ENCODE assay signal across 25 cellular contexts in the genomic region with DNA sequence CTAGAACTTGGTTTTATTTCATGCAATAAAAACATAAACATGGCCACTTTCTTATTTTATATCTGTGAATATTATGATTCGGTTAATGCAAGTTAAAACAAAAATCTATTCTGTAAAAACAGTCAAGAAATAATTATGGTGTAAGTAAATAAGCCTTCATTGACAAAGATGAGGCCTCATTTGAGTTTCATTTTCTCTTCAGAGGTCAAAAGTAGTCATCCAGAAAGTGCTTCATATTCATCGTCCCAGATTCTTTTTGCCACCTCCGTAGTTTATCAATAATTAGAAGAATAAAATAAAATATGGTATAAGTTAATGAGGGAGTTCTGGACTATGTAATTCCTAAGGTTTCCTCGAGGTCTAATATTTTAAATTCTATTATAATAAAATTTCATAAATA. TPM values are rescaled to one million over a fixed set of nuclear protein-coding genes. Genes with fewer than 3 reads are reported as not detected.
A peak's percentile ranks its signal among the peaks of the same experiment; 100 is the strongest.
DNase-seq lines count a peak whose midpoint lies in the region; ATAC-seq lines count a peak whose summit lies in the region.
"Had no signal": no experiment of that assay in that cellular context is flagged by ENCODE, and none has a peak within 500 bp of the region (broad histone marks: within the 10 kb centered on the region; RNA-seq: fewer than 3 reads in every experiment).

No MANE protein-coding gene starts in this region.

- H3K4me3 Mint-ChIP-seq in CD4-positive, CD25-positive, alpha-beta regulatory T cell: peak overlapping the region in 1 of 4 donors; percentile 44
- H3K4me3 Mint-ChIP-seq in T-helper 2 cell treated with Interferon-gamma antibody and Interleukin-4, amounts not matched to agents 5 μg/mL and 100 μg/mL, for 36 hours: no peak overlapping the region
- H3K4me3 Mint-ChIP-seq: central memory CD8-positive, alpha-beta T cell had no signal

- no peaks in the 10 kb centered on the region for H3K27me3 Mint-ChIP-seq in CD4-positive, CD25-positive, alpha-beta regulatory T cell
- no peaks in the 10 kb centered on the region for H3K27me3 Mint-ChIP-seq in T-helper 2 cell treated with Interferon-gamma antibody and Interleukin-4, amounts not matched to agents 5 μg/mL and 100 μg/mL, for 36 hours (ENCODE audit: low read depth)
- H3K27me3 Mint-ChIP-seq: central memory CD8-positive, alpha-beta T cell had no signal

- DNase-seq in CD4-positive, CD25-positive, alpha-beta regulatory T cell: peak in 1 of 3 donors; percentile 52
- DNase-seq in T-helper 2 cell treated with Interferon-gamma antibody and Interleukin-4, amounts not matched to agents 5 μg/mL and 100 μg/mL, for 36 hours (ENCODE audit: low spot score): no peak
- no peak for DNase-seq in NCI-H748 (lab: John Stamatoyannopoulos, UW; ENCODE audit: unreplicated experiment)
- DNase-seq in SIG-M5 treated with dmso at 0.1 percent for 504 hours (lab: John Stamatoyannopoulos, UW; ENCODE audit: unreplicated experiment): no peak
- DNase-seq: activated CD4-positive, alpha-beta T cell treated with anti-CD3 and anti-CD28 coated beads for 4 hours; activated naive CD4-positive, alpha-beta T cell treated with Interleukin-2 at 50 U/mL for 16 hours; aorta; erythroblast; foreskin melanocyte; Karpas-422; NCI-H1105 treated with DMSO at 0.1 percent for 48 hours; NCI-H524; stimulated activated CD4-positive, alpha-beta T cell treated with anti-CD3 and anti-CD28 coated beads, Interleukin-12 subunit alpha, Interleukin-12 subunit beta, amount 100 ng/mL, for 4 hours; SW 1271 had no signal

- H3K9me3 ChIP-seq in CD4-positive, CD25-positive, alpha-beta regulatory T cell (ENCODE audit: control insufficient read depth in 2 of 2, low read length in 2 of 2): no peaks in the 10 kb centered on the region
- H3K9me3 ChIP-seq: A549; BLaER1 treated with 17β-estradiol and CSF1 and Interleukin-3, amounts not matched to agents 10 nM and 100 nM; right atrium auricular region; suprapubic skin; vagina had no signal

- peaks cover 5% of the 10 kb centered on the region for H3K4me1 ChIP-seq in CD4-positive, CD25-positive, alpha-beta regulatory T cell (ENCODE audit: control insufficient read depth, insufficient read depth, low read length, poor library complexity, severe bottlenecking)
- H3K4me1 ChIP-seq: A549; BLaER1 treated with 17β-estradiol and CSF1 and Interleukin-3, amounts not matched to agents 10 nM and 100 nM; right atrium auricular region; suprapubic skin; vagina had no signal

- peaks cover 0 to 5% (median 3%) of the 10 kb centered on the region in 4 donors for H3K4me1 Mint-ChIP-seq in CD4-positive, CD25-positive, alpha-beta regulatory T cell
- peaks cover 2% of the 10 kb centered on the region for H3K4me1 Mint-ChIP-seq in T-helper 2 cell treated with Interferon-gamma antibody and Interleukin-4, amounts not matched to agents 5 μg/mL and 100 μg/mL, for 36 hours (ENCODE audit: low read depth)
- H3K4me1 Mint-ChIP-seq: central memory CD8-positive, alpha-beta T cell had no signal

- peak overlapping the region in 1 of 3 donors; percentile 23 for H3K27ac Mint-ChIP-seq in CD4-positive, CD25-positive, alpha-beta regulatory T cell
- no peak overlapping the region for H3K27ac Mint-ChIP-seq in T-helper 2 cell treated with Interferon-gamma antibody and Interleukin-4, amounts not matched to agents 5 μg/mL and 100 μg/mL, for 36 hours

- no peaks in the 10 kb centered on the region for H3K27me3 ChIP-seq in CD4-positive, CD25-positive, alpha-beta regulatory T cell (ENCODE audit: control insufficient read depth, insufficient read depth, low read length)
- H3K27me3 ChIP-seq: BLaER1 treated with 17β-estradiol and CSF1 and Interleukin-3, amounts not matched to agents 10 nM and 100 nM; right atrium auricular region; suprapubic skin; vagina had no signal

- no peak for ATAC-seq in CD4-positive, CD25-positive, alpha-beta regulatory T cell (ENCODE audit: low read depth in 2 of 2)
- ATAC-seq in GM18867 (IDR thresholded peaks at IDR 0.05; ENCODE audit: unreplicated experiment) (peak; percentile 69), GM21529 (IDR thresholded peaks at IDR 0.05; ENCODE audit: unreplicated experiment) (peak; percentile 72), HG03280 (IDR thresholded peaks at IDR 0.05; ENCODE audit: unreplicated experiment) (peak; percentile 65), HG02571 (IDR thresholded peaks at IDR 0.05; ENCODE audit: unreplicated experiment) (no peak)
- ATAC-seq: A549, Right ventricle myocardium inferior had no signal

- no peaks in the 10 kb centered on the region for H3K36me3 Mint-ChIP-seq in CD4-positive, CD25-positive, alpha-beta regulatory T cell
- H3K36me3 Mint-ChIP-seq in T-helper 2 cell treated with Interferon-gamma antibody and Interleukin-4, amounts not matched to agents 5 μg/mL and 100 μg/mL, for 36 hours (ENCODE audit: low read depth): no peaks in the 10 kb centered on the region

- H3K27ac ChIP-seq in CD4-positive, CD25-positive, alpha-beta regulatory T cell (ENCODE audit: insufficient read depth, low read length, poor library complexity, severe bottlenecking): peak overlapping the region; percentile 29
- H3K27ac ChIP-seq: A549; BLaER1 treated with 17β-estradiol and CSF1 and Interleukin-3, amounts not matched to agents 10 nM and 100 nM; right atrium auricular region; suprapubic skin; vagina had no signal

- no peaks in the 10 kb centered on the region for H3K9me3 Mint-ChIP-seq in CD4-positive, CD25-positive, alpha-beta regulatory T cell
- no peaks in the 10 kb centered on the region for H3K9me3 Mint-ChIP-seq in T-helper 2 cell treated with Interferon-gamma antibody and Interleukin-4, amounts not matched to agents 5 μg/mL and 100 μg/mL, for 36 hours
- H3K9me3 Mint-ChIP-seq: central memory CD8-positive, alpha-beta T cell had no signal

- H3K36me3 ChIP-seq in CD4-positive, CD25-positive, alpha-beta regulatory T cell (ENCODE audit: control insufficient read depth, insufficient read depth, low read length): no peaks in the 10 kb centered on the region
- H3K36me3 ChIP-seq: BLaER1 treated with 17β-estradiol and CSF1 and Interleukin-3, amounts not matched to agents 10 nM and 100 nM; right atrium auricular region; suprapubic skin; vagina had no signal

- peak overlapping the region; percentile 43 for H3K4me3 ChIP-seq in CD4-positive, CD25-positive, alpha-beta regulatory T cell (ENCODE audit: low read depth, low read length)
- H3K4me3 ChIP-seq: A549; BLaER1 treated with 17β-estradiol and CSF1 and Interleukin-3, amounts not matched to agents 10 nM and 100 nM; right atrium auricular region; suprapubic skin; vagina had no signal

RNA-seq across cellular contexts. Expression of a gene that starts 19.4 kb away (rescaled TPM):
- total RNA-seq in CD4-positive, CD25-positive, alpha-beta regulatory T cell: 231 TPM
- 10 to 100 TPM; 38.8 to 62.8 (median 56.2) TPM for polyA plus RNA-seq in CD4-positive, CD25-positive, alpha-beta regulatory T cell

Comparison
In these comparisons a context has a peak if more than half of its experiments do, and no peak if none do; other contexts are left out.
1. ATAC-seq: peak in GM18867 (single experiment), GM21529 (single experiment) and HG03280 (single experiment); none in CD4-positive, CD25-positive, alpha-beta regulatory T cell (0 of 2) and HG02571 (single experiment).